ENCODE assay signal across 1 cellular context in the genomic region with DNA sequence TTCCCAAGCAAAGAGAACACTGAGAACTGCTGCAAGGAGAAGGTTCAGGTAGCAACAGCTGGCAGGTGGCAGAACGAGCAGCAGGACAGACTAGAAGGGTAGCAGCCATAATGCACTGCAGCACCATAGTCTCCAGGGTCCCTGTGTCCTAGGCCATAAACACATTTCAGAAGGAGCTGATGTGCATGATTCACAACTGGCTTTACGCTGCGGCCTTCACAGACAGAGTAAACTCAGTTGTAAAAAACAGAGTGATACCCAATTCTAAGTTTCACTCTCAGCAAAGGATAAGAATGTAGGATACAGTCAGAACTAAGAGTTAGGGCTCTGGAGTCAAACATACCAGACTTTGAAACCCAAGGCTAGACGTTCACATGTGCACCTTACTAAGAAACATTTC.
TF ChIP-seq lines count a peak whose summit lies in the region.

No MANE protein-coding gene starts in this region.

TF ChIP-seq in endothelial cell of umbilical vein, 7 proteins besides CTCF, POLR2A, EP300 and RAD21 (continued from another document):
- no peak for TF ChIP-seq MAX (IDR thresholded peaks at IDR 0.05; ENCODE audit: insufficient read depth, insufficient read length)
